9 cellular contexts compared by ENCODE assay signal in genomic region chr6:41073203-41073967, GRCh38. TPM values are rescaled to one million over a fixed set of nuclear protein-coding genes. Genes with fewer than 3 reads are reported as not detected.
A peak's percentile ranks its signal among the peaks of the same experiment; 100 is the strongest.
DNase-seq lines count a peak whose midpoint lies in the region; ATAC-seq and TF ChIP-seq lines count a peak whose summit lies in the region.
"Had no signal": no experiment of that assay in that cellular context is flagged by ENCODE, and none has a peak within 500 bp of the region (broad histone marks: within the 10 kb centered on the region; RNA-seq: fewer than 3 reads in every experiment).

No MANE protein-coding gene starts in this region.

- no peaks in the 10 kb centered on the region for H3K9me3 ChIP-seq in liver (ENCODE audit: control insufficient read depth in 4 of 4, low read length in 3 of 4)

- H3K9ac ChIP-seq in liver (ENCODE audit: low read depth in 1 of 2, low read length in 2 of 2) = peak overlapping the region; percentile 96 to 98

- H3K27me3 ChIP-seq in liver (ENCODE audit: control insufficient read depth in 4 of 4, insufficient read depth in 4 of 4, low read length in 3 of 4) = no peaks in the 10 kb centered on the region

- peak overlapping the region; percentile 99 to 100 for H3K27ac ChIP-seq in liver (ENCODE audit: low read depth in 1 of 2, low read length in 2 of 2)

- TF ChIP-seq RAD21 in liver (IDR thresholded peaks at IDR 0.05) = peak in 1 of 2 donors; percentile 13

- H3K4me3 ChIP-seq in liver (ENCODE audit: low read depth in 1 of 3, low read length in 3 of 3) = peak overlapping the region; percentile 84 to 93 (median 84)

- WGBS in liver = under 1% methylated on average over 74 of the region's 74 CpGs

- TF ChIP-seq CTCF in liver (IDR thresholded peaks at IDR 0.05; ENCODE audit: low read depth, low read length, missing input control) = no peak

- peaks cover 1 to 42% (median 34%) of the 10 kb centered on the region in 4 donors for H3K4me1 ChIP-seq in liver (ENCODE audit: control insufficient read depth in 4 of 4, insufficient read depth in 4 of 4, low read length in 3 of 4)

- ATAC-seq in GM19025 (IDR thresholded peaks at IDR 0.05; ENCODE audit: low read depth, unreplicated experiment) (peak; percentile 19), HG03354 (IDR thresholded peaks at IDR 0.05; ENCODE audit: poor library complexity, severe bottlenecking, unreplicated experiment) (peak; percentile 41)

- peaks cover 0 to 4% (median under 1%) of the 10 kb centered on the region in 4 donors for H3K36me3 ChIP-seq in liver (ENCODE audit: control insufficient read depth in 4 of 4, insufficient read depth in 3 of 4, low read depth in 1 of 4, low read length in 3 of 4)

- DNase-seq in AG20443 (ENCODE audit: low spot score) = peak; percentile 76
- peak; percentile 15 for DNase-seq in NCI-H524 treated with DMSO at 0.1 percent for 48 hours (lab: John Stamatoyannopoulos, UW)
- DNase-seq in activated CD4-positive, alpha-beta T cell treated with anti-CD3 and anti-CD28 coated beads, Interleukin-2, amount 50 U/mL, for 1 hour = peak; percentile 75
- DNase-seq in cortex of kidney (lab: John Stamatoyannopoulos, UW) = peak; percentile 87
- peak; percentile 66 to 70 for DNase-seq in stimulated activated CD4-positive, alpha-beta T cell treated with anti-CD3 and anti-CD28 coated beads, Interleukin-2, amount 100 ng/mL, for 48 hours

TF ChIP-seq in liver, 16 proteins besides CTCF, POLR2A, EP300 and RAD21:
- TF ChIP-seq GABPA (IDR thresholded peaks at IDR 0.05 in 1 of 2, conservative IDR thresholded peaks at IDR 0.05 in 1 of 2) = peak in 1 of 2 donors; percentile 70
- peak; percentile 23 for TF ChIP-seq SP1 (IDR thresholded peaks at IDR 0.05)
- TF ChIP-seq YY1 (IDR thresholded peaks at IDR 0.05) = peak; percentile 36
- TF ChIP-seq MAX (IDR thresholded peaks at IDR 0.05) = no peak
- peak; percentile 21 for TF ChIP-seq REST (IDR thresholded peaks at IDR 0.05)
- TF ChIP-seq HNF4A (conservative IDR thresholded peaks at IDR 0.05) = no peak
- no peak for TF ChIP-seq JUND (IDR thresholded peaks at IDR 0.05)
- no peak for TF ChIP-seq ATF3 (IDR thresholded peaks at IDR 0.05)
- TF ChIP-seq ZBTB33 (IDR thresholded peaks at IDR 0.05) = no peak
- TF ChIP-seq TAF1 (conservative IDR thresholded peaks at IDR 0.05) = peak; percentile 50
- TF ChIP-seq NR2F2 (IDR thresholded peaks at IDR 0.05) = no peak
- TF ChIP-seq EGR1 (IDR thresholded peaks at IDR 0.05; ENCODE audit: low read depth in 2 of 2) = peak in 1 of 2 donors; percentile 65

RNA-seq across cellular contexts. Expression of gene NFYA, which starts 0.6 kb away (rescaled TPM):
- total RNA-seq in liver = 10 to 100 TPM; 15.1 to 28.4 TPM
- 1 to 10 TPM; 2.2 to 5.1 TPM for polyA plus RNA-seq in liver

RNA-seq across cellular contexts. Expression of gene OARD1, which starts 1.2 kb away (rescaled TPM):
- 10 to 100 TPM; 20.1 to 25.1 TPM for total RNA-seq in liver
- polyA plus RNA-seq in liver = 10 to 100 TPM; 20.9 to 28.6 TPM

RNA-seq across cellular contexts. Expression of gene APOBEC2, which starts 20.4 kb away (rescaled TPM):
- 1 to 10 TPM in 1 of 2 donors, not detected in 1; 1.6 TPM for total RNA-seq in liver
- 1 to 10 TPM in 1 of 2 donors, not detected in 1; 2.3 TPM for polyA plus RNA-seq in liver
- total RNA-seq: T-helper 1 cell treated with Interleukin-12 subunit alpha and Interleukin-12 subunit beta and Interleukin-4 antibody, amounts not matched to agents 30 ng/mL and 1 ng/mL, for 36 hours had no signal

RNA-seq across cellular contexts. Expression of gene TSPO2, which starts 31.1 kb away (rescaled TPM):
- 10 to 100 TPM in 1 of 2 donors, under 1 TPM in 1; 0.25 to 64.9 TPM for total RNA-seq in liver
- under 1 TPM; 0.39 to 0.46 TPM for polyA plus RNA-seq in liver
- total RNA-seq: T-helper 1 cell treated with Interleukin-12 subunit alpha and Interleukin-12 subunit beta and Interleukin-4 antibody, amounts not matched to agents 30 ng/mL and 1 ng/mL, for 36 hours had no signal

RNA-seq across cellular contexts. Expression of gene UNC5CL, which starts 34.4 kb away (rescaled TPM):
- 10 to 100 TPM; 16.2 to 41.9 TPM for total RNA-seq in liver
- polyA plus RNA-seq in liver = 10 to 100 TPM in 1 of 2 donors, 1 to 10 TPM in 1; 4.7 to 18.2 TPM

Comparison
In these comparisons a context has a peak if more than half of its experiments do, and no peak if none do; other contexts are left out.
1. Peak in every context shown above with its lines: DNase-seq, ATAC-seq, H3K4me3 ChIP-seq and H3K27ac ChIP-seq.
2. DNase-seq: peak in every context shown above with its lines; median percentile 87 in cortex of kidney; 76 in AG20443; 75 in activated CD4-positive, alpha-beta T cell treated with anti-CD3 and anti-CD28 coated beads, Interleukin-2, amount 50 U/mL, for 1 hour; 68 in stimulated activated CD4-positive, alpha-beta T cell treated with anti-CD3 and anti-CD28 coated beads, Interleukin-2, amount 100 ng/mL, for 48 hours; 15 in NCI-H524 treated with DMSO at 0.1 percent for 48 hours.